1 cellular context compared by ENCODE assay signal in the genomic region with DNA sequence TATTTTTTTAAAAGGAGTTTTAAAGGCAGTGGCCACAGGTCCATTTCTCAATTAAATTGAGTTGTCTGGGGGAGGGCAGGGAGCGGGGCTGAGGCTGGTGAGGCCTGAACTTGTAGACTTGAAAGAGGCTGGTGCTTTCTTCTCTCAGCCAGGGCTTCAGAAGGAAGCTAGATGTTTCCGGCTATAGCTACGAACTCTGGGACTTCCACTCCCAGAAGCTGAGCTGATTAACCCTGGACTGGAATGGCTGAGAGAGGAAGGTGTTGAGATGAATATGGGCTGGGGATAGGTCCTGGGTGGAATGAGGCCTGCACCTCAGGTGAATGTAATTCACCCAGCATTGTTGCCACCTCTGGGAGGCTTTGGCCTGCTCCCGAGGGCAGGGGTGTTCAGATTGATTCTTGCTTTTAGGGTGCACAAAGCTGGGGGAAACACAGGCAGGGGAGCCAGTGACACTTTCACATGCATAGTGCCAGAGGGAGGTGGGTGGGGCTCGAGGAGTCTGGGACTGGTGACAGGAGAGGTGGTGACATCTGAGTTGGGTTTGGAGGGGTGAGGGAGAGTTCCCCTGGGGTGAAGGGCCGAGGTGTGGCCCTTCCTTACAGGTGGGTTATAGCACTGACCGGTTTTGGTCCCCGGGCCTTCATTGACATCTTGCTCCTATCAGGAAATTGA.
TF ChIP-seq lines count a peak whose summit lies in the region.

No MANE protein-coding gene starts in this region.

TF ChIP-seq in GM12878, 131 proteins besides CTCF, POLR2A, EP300 and RAD21:
- TF ChIP-seq TCF3 (IDR thresholded peaks at IDR 0.05; ENCODE audit: borderline replicate concordance, insufficient read depth, low read depth, low read length) (no peak), SUZ12 (IDR thresholded peaks at IDR 0.05; ENCODE audit: unreplicated experiment) (no peak), JUNB (IDR thresholded peaks at IDR 0.05) (no peak), SREBF1 (IDR thresholded peaks at IDR 0.05; ENCODE audit: low read length) (no peak), ASH2L (IDR thresholded peaks at IDR 0.05; ENCODE audit: borderline replicate concordance, low read depth) (no peak), FOS (IDR thresholded peaks at IDR 0.05; ENCODE audit: borderline replicate concordance, extremely low read depth, insufficient read length) (no peak), RELA (IDR thresholded peaks at IDR 0.05; ENCODE audit: borderline replicate concordance, partially characterized antibody) (no peak), NFXL1 (IDR thresholded peaks at IDR 0.05; ENCODE audit: borderline replicate concordance) (no peak), SPI1 (IDR thresholded peaks at IDR 0.05; ENCODE audit: borderline replicate concordance, insufficient read depth, low read depth, low read length) (no peak), GATAD2B (conservative IDR thresholded peaks at IDR 0.05; ENCODE audit: low read depth) (no peak), BCL11A (IDR thresholded peaks at IDR 0.05; ENCODE audit: low read depth, low read length) (no peak), WRNIP1 (IDR thresholded peaks at IDR 0.05; ENCODE audit: borderline replicate concordance, low read depth, low read length) (no peak), DPF2 (IDR thresholded peaks at IDR 0.05) (no peak), CREB1 (IDR thresholded peaks at IDR 0.05; ENCODE audit: low read depth) (no peak), ATF7 (IDR thresholded peaks at IDR 0.05; ENCODE audit: low read depth) (no peak)
- TF ChIP-seq, protein P1, sequence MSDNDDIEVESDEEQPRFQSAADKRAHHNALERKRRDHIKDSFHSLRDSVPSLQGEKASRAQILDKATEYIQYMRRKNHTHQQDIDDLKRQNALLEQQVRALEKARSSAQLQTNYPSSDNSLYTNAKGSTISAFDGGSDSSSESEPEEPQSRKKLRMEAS (IDR thresholded peaks at IDR 0.05; ENCODE audit: low read depth, low read length) = no peak
- TF ChIP-seq, protein P2, sequence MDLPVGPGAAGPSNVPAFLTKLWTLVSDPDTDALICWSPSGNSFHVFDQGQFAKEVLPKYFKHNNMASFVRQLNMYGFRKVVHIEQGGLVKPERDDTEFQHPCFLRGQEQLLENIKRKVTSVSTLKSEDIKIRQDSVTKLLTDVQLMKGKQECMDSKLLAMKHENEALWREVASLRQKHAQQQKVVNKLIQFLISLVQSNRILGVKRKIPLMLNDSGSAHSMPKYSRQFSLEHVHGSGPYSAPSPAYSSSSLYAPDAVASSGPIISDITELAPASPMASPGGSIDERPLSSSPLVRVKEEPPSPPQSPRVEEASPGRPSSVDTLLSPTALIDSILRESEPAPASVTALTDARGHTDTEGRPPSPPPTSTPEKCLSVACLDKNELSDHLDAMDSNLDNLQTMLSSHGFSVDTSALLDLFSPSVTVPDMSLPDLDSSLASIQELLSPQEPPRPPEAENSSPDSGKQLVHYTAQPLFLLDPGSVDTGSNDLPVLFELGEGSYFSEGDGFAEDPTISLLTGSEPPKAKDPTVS (IDR thresholded peaks at IDR 0.05; ENCODE audit: low read depth, low read length) = no peak
- TF ChIP-seq, protein P3, sequence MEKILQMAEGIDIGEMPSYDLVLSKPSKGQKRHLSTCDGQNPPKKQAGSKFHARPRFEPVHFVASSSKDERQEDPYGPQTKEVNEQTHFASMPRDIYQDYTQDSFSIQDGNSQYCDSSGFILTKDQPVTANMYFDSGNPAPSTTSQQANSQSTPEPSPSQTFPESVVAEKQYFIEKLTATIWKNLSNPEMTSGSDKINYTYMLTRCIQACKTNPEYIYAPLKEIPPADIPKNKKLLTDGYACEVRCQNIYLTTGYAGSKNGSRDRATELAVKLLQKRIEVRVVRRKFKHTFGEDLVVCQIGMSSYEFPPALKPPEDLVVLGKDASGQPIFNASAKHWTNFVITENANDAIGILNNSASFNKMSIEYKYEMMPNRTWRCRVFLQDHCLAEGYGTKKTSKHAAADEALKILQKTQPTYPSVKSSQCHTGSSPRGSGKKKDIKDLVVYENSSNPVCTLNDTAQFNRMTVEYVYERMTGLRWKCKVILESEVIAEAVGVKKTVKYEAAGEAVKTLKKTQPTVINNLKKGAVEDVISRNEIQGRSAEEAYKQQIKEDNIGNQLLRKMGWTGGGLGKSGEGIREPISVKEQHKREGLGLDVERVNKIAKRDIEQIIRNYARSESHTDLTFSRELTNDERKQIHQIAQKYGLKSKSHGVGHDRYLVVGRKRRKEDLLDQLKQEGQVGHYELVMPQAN (conservative IDR thresholded peaks at IDR 0.05) = no peak
- TF ChIP-seq, protein P4, sequence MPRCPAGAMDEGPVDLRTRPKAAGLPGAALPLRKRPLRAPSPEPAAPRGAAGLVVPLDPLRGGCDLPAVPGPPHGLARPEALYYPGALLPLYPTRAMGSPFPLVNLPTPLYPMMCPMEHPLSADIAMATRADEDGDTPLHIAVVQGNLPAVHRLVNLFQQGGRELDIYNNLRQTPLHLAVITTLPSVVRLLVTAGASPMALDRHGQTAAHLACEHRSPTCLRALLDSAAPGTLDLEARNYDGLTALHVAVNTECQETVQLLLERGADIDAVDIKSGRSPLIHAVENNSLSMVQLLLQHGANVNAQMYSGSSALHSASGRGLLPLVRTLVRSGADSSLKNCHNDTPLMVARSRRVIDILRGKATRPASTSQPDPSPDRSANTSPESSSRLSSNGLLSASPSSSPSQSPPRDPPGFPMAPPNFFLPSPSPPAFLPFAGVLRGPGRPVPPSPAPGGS (IDR thresholded peaks at IDR 0.05; ENCODE audit: borderline replicate concordance, insufficient read depth, low read depth, low read length, poor library complexity, severe bottlenecking) = no peak
- TF ChIP-seq, protein P5, sequence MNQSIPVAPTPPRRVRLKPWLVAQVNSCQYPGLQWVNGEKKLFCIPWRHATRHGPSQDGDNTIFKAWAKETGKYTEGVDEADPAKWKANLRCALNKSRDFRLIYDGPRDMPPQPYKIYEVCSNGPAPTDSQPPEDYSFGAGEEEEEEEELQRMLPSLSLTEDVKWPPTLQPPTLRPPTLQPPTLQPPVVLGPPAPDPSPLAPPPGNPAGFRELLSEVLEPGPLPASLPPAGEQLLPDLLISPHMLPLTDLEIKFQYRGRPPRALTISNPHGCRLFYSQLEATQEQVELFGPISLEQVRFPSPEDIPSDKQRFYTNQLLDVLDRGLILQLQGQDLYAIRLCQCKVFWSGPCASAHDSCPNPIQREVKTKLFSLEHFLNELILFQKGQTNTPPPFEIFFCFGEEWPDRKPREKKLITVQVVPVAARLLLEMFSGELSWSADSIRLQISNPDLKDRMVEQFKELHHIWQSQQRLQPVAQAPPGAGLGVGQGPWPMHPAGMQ (IDR thresholded peaks at IDR 0.05; ENCODE audit: borderline replicate concordance) = no peak
